ENCODE assay signal across 22 cellular contexts in genomic region chr4:127799711-127800110, GRCh38. TPM values are rescaled to one million over a fixed set of nuclear protein-coding genes. Genes with fewer than 3 reads are reported as not detected.
DNase-seq lines count a peak whose midpoint lies in the region; ATAC-seq, FAIRE-seq and TF ChIP-seq lines count a peak whose summit lies in the region.
"Had no signal": no experiment of that assay in that cellular context is flagged by ENCODE, and none has a peak within 500 bp of the region (broad histone marks: within the 10 kb centered on the region; RNA-seq: fewer than 3 reads in every experiment).

No MANE protein-coding gene starts in this region.

- H3K79me2 ChIP-seq in K562 (ENCODE audit: control insufficient read depth, insufficient read depth, low read length), result peaks cover 4% of the 10 kb centered on the region; the same call in 1 of the 3 replicates

- no peak for TF ChIP-seq POLR2A in K562 (conservative IDR thresholded peaks at IDR 0.05)

- peaks cover 63% of the 10 kb centered on the region; the same call in 2 of the 3 replicates for H3K36me3 ChIP-seq in K562 (ENCODE audit: control insufficient read depth, insufficient read depth, low read length)
- peaks cover 0 to 11% (median 0%) of the 10 kb centered on the region in 3 donors for H3K36me3 ChIP-seq in pancreas
- H3K36me3 ChIP-seq: BE2C, BLaER1 had no signal

- no peak overlapping the region for H3K9ac ChIP-seq in K562 (ENCODE audit: insufficient read depth in 1 of 2, low read depth in 2 of 2, low read length in 2 of 2)
- H3K9ac ChIP-seq: BLaER1 had no signal

- H3K9me3 ChIP-seq in K562 (replicated peaks; ENCODE audit: control insufficient read depth, insufficient read depth, low read depth, low read length), result no peaks in the 10 kb centered on the region
- H3K9me3 ChIP-seq in pancreas, result peaks cover 0 to 4% (median 0%) of the 10 kb centered on the region in 4 donors
- H3K9me3 ChIP-seq: BE2C, BLaER1 had no signal

- TF ChIP-seq RAD21 in K562 (CRISPR knock-in tag; conservative IDR thresholded peaks at IDR 0.05 in 1 of 2, IDR thresholded peaks at IDR 0.05 in 1 of 2), result no peak

- ATAC-seq in K562 (no peak), pancreas (no peak), HG03520 (IDR thresholded peaks at IDR 0.05; ENCODE audit: unreplicated experiment) (no peak), GM21717 (IDR thresholded peaks at IDR 0.05; ENCODE audit: unreplicated experiment) (no peak)

- H3K9me1 ChIP-seq in K562 (ENCODE audit: control insufficient read depth, insufficient read depth, low read length), result no peaks in the 10 kb centered on the region

- H2AFZ ChIP-seq in K562 (ENCODE audit: low read depth, low read length), result no peak overlapping the region

- in situ Hi-C loops in K562 (cut with MboI), result no loop called here

- DNase-seq in K562 (ENCODE audit: extremely low read depth in 1 of 4, low spot score in 3 of 4) (no peak), pancreas (no peak)
- DNase-seq: ACHN; BE2C; C1 segment of cervical spinal cord; CD4-positive, alpha-beta memory T cell; CD4-positive, CD25-positive, alpha-beta regulatory T cell; CD8-positive, alpha-beta memory T cell; COR-L47; DMS 273 treated with DMSO at 0.1 percent for 48 hours; DMS153; DMS53; DMS79; DND-41; EL; GF-D8 had no signal

- BruUV-seq in K562 (replicated peaks; lab: Mats Ljungman, UMichigan), result no TSS peak

- no peaks in the 10 kb centered on the region for H3K4me1 ChIP-seq in K562 (replicated peaks in 1 of 2; ENCODE audit: control insufficient read depth in 2 of 2, insufficient read depth in 2 of 2, low read length in 2 of 2)
- H3K4me1 ChIP-seq in pancreas, result no peaks in the 10 kb centered on the region
- H3K4me1 ChIP-seq: BE2C, BLaER1 had no signal

- CTCF ChIA-PET in K562 (lab: Yijun Ruan, JAX; ENCODE audit: low intra/inter-chr PET ratio), result no interaction called here

- H3K27me3 ChIP-seq in K562 (ENCODE audit: control insufficient read depth in 2 of 2, insufficient read depth in 2 of 2, low read length in 2 of 2) (no peaks in the 10 kb centered on the region), pancreas (no peaks in the 10 kb centered on the region)
- H3K27me3 ChIP-seq: BE2C, BLaER1 had no signal

- no peak for TF ChIP-seq EP300 in K562 (IDR thresholded peaks at IDR 0.05; ENCODE audit: low read length)

- FAIRE-seq in A204.1 (lab: Jason Lieb, UNC) (peak; percentile 19), K562 (lab: Jason Lieb, UNC) (no peak), pancreas (lab: Jason Lieb, UNC) (peak; percentile 17)
- FAIRE-seq: GM12891 had no signal

- TF ChIP-seq CTCF in K562 (IDR thresholded peaks at IDR 0.05 in 2 of 3, conservative IDR thresholded peaks at IDR 0.05 in 1 of 3; ENCODE audit: insufficient read depth in 2 of 3, low read depth in 1 of 3, low read length in 3 of 3), result no peak
- TF ChIP-seq CTCF in pancreas (IDR thresholded peaks at IDR 0.05), result no peak

- no peak overlapping the region for H3K4me2 ChIP-seq in K562 (ENCODE audit: insufficient read depth, low read length)
- H3K4me2 ChIP-seq: BLaER1 had no signal

- H3K4me3 ChIP-seq in K562 (no peak overlapping the region), pancreas (no peak overlapping the region)
- H3K4me3 ChIP-seq: BLaER1 had no signal

- intact Hi-C loops in K562 (cut with micrococcal nuclease) (no loop called here), pancreas (cut with DNase I) (no loop called here)

- H4K20me1 ChIP-seq in K562 (replicated peaks; ENCODE audit: control insufficient read depth, insufficient read depth, low read length), result no peaks in the 10 kb centered on the region
- H4K20me1 ChIP-seq: BLaER1 had no signal

- H3K27ac ChIP-seq in K562 (ENCODE audit: extremely low read depth, low read depth, low read length) (no peak overlapping the region), pancreas (no peak overlapping the region)
- H3K27ac ChIP-seq: 22Rv1, BLaER1 had no signal

- POLR2A ChIA-PET in K562 (lab: Yijun Ruan, JAX), result interaction anchor here (0.9 kb wide), 1 partner anchor 16 kb away, joined by 3 read pairs; no protein-coding TSS in a partner anchor

TF ChIP-seq in K562, 482 proteins besides CTCF, POLR2A, EP300 and RAD21 (continues in another document):
- TF ChIP-seq CSDE1 (IDR thresholded peaks at IDR 0.05) (no peak), HMG20A (CRISPR knock-in tag; conservative IDR thresholded peaks at IDR 0.05) (no peak), FOSL1 (tag; conservative IDR thresholded peaks at IDR 0.05) (no peak), MCM5 (IDR thresholded peaks at IDR 0.05; ENCODE audit: low read depth) (no peak), TCF7 (IDR thresholded peaks at IDR 0.05; ENCODE audit: borderline replicate concordance) (no peak), MTA1 (IDR thresholded peaks at IDR 0.05; ENCODE audit: borderline replicate concordance) (no peak), C11orf30 (IDR thresholded peaks at IDR 0.05; ENCODE audit: low read depth) (peak; percentile 54), ATF4 (CRISPR knock-in tag; IDR thresholded peaks at IDR 0.05) (no peak), SRSF9 (IDR thresholded peaks at IDR 0.05; ENCODE audit: borderline replicate concordance, low read depth, low read length) (no peak), ZNF639 (CRISPR knock-in tag; conservative IDR thresholded peaks at IDR 0.05 in 1 of 2, IDR thresholded peaks at IDR 0.05 in 1 of 2) (no peak), RCOR1 (IDR thresholded peaks at IDR 0.05; ENCODE audit: borderline replicate concordance in 1 of 2, low read depth in 2 of 2, low read length in 2 of 2) (no peak)

RNA-seq across cellular contexts. Expression of gene HSPA4L, which starts 17.6 kb away (rescaled TPM):
- 11.5 and 22.5 TPM in 2 replicates for total RNA-seq in K562 (2011; cell fraction: chromatin; rRNA removed; ENCODE audit: low replicate concordance)
- total RNA-seq in K562 (2011; cell fraction: nucleolus; rRNA removed), result 7.8 and 8.2 TPM in 2 replicates
- 9.5 and 13.7 TPM in 2 replicates for total RNA-seq in K562 (2011; cell fraction: nucleoplasm; rRNA removed)
- total RNA-seq in K562 (2014; rRNA removed), result 13.0 and 14.3 TPM in 2 replicates
- total RNA-seq in K562 (2014; rRNA removed; fragmentation: Illumina TruSeq; extraction: Trizol), result 35.8 and 37.0 TPM in 2 replicates
- 26.8 and 28.6 TPM in 2 replicates for total RNA-seq in K562 (2015; rRNA removed; fragmentation: Illumina TruSeq; extraction: Trizol)
- 28.9 and 33.9 TPM in 2 replicates for total RNA-seq in K562 (2021)
- polyA plus RNA-seq in K562 (2011; rRNA removed), result 10.9 and 15.4 TPM in 2 replicates
- 4.6 and 5.5 TPM in 2 replicates for polyA plus RNA-seq in K562 (2011; cell fraction: cytosol; rRNA removed)
- polyA plus RNA-seq in K562 (2011; cell fraction: nucleus; rRNA removed), result 3.5 and 3.6 TPM in 2 replicates
- 9.6 and 18.6 TPM in 2 replicates for polyA plus RNA-seq in K562 (2012)
- 23.4 and 31.8 TPM in 2 replicates for polyA plus RNA-seq in K562 (2014; fragmentation: Illumina TruSeq; extraction: Trizol)
- polyA plus RNA-seq in K562 (2014; fragmentation: Nextera tagmentation; extraction: Ambion mirVana), result 10 to 100 TPM; 15.6 to 21.7 TPM
- polyA plus RNA-seq in K562 (2014; rRNA removed), result 12.3 and 14.6 TPM in 2 replicates
- 32.8 and 34.1 TPM in 2 replicates for polyA minus RNA-seq in K562 (2011; rRNA and poly(A)+ RNA removed)
- 8.8 and 16.9 TPM in 2 replicates for polyA minus RNA-seq in K562 (2011; cell fraction: cytosol; rRNA and poly(A)+ RNA removed)
- 9.8 and 15.9 TPM in 2 replicates for polyA minus RNA-seq in K562 (2011; cell fraction: nucleus; rRNA and poly(A)+ RNA removed)
- total RNA-seq in pancreas, result 1 to 10 TPM; 4.1 to 7.1 (median 6.3) TPM
- polyA plus RNA-seq in pancreas, result 1 to 10 TPM; 1.2 to 2.0 TPM
- total RNA-seq: CD4-positive, alpha-beta memory T cell; CD4-positive, CD25-positive, alpha-beta regulatory T cell had no signal
- polyA plus RNA-seq: CD4-positive, alpha-beta memory T cell; CD4-positive, CD25-positive, alpha-beta regulatory T cell; CD8-positive, alpha-beta memory T cell had no signal
